11 cellular contexts compared by ENCODE assay signal in the genomic region with DNA sequence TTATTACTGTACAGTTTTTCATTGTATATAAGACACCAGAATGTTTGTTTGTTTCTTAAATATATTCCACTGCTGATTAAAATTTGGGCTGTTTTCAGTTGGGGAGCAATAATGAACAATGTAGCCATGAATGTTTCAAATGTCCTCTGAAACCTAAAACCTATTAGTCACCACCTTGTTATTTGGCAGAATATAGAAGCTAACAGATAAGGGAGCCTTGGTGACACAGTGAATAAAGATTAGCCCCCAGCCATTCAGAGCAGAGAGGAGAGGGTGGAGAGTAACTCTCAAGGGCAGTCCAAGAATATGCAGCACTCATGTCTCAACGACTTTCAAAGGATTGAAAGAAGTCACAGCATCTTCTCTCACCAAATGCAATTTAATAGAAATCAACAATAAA. TPM values are rescaled to one million over a fixed set of nuclear protein-coding genes. Genes with fewer than 3 reads are reported as not detected.
DNase-seq lines count a peak whose midpoint lies in the region; ATAC-seq and TF ChIP-seq lines count a peak whose summit lies in the region.
"Had no signal": no experiment of that assay in that cellular context is flagged by ENCODE, and none has a peak within 500 bp of the region (broad histone marks: within the 10 kb centered on the region; RNA-seq: fewer than 3 reads in every experiment).

No MANE protein-coding gene starts in this region.

- no peak for ATAC-seq in GM18505 (IDR thresholded peaks at IDR 0.05; ENCODE audit: unreplicated experiment)
- no peak for ATAC-seq in GM21737 (IDR thresholded peaks at IDR 0.05; ENCODE audit: unreplicated experiment)
- ATAC-seq in GM21786 (IDR thresholded peaks at IDR 0.05; ENCODE audit: unreplicated experiment) = no peak

- peak; percentile 70 for DNase-seq in GM03348 (ENCODE audit: low spot score)
- DNase-seq in RPMI7951 (ENCODE audit: low read depth) = peak; percentile 93
- peak; percentile 87 for DNase-seq in fibroblast of pulmonary artery (ENCODE audit: low read depth)
- DNase-seq in retinal pigment epithelial cell (ENCODE audit: low read depth) = peak; percentile 64
- no peak for DNase-seq in stimulated activated CD4-positive, alpha-beta T cell treated with anti-CD3 and anti-CD28 coated beads, Interleukin-2, amount 100 ng/mL, for 24 hours
- DNase-seq: activated CD4-positive, alpha-beta memory T cell treated with anti-CD3 and anti-CD28 coated beads for 36 hours; immature natural killer cell; NK-92 treated with Interleukin-12 subunit alpha and Interleukin-12 subunit beta, amount 100 ng/mL, for 24 hours had no signal

- H3K4me3 ChIP-seq in fibroblast of pulmonary artery (replicated peaks; ENCODE audit: low read depth, low read length) (no peak overlapping the region), retinal pigment epithelial cell (ENCODE audit: low read length) (no peak overlapping the region)

- TF ChIP-seq CTCF in fibroblast of pulmonary artery (IDR thresholded peaks at IDR 0.05; ENCODE audit: low read length, missing control alignments) (no peak), retinal pigment epithelial cell (conservative IDR thresholded peaks at IDR 0.05; ENCODE audit: low read depth, low read length) (no peak)

- TF ChIP-seq POLR2A in GM18505 (IDR thresholded peaks at IDR 0.05; ENCODE audit: borderline replicate concordance, extremely low read depth, insufficient read depth, insufficient read length) = no peak

RNA-seq across cellular contexts. Expression of gene ATP8B1, which starts 43.1 kb away (rescaled TPM):
- total RNA-seq in RPMI7951 (2014; rRNA removed; shearing (Covaris generic)) = 12.5 TPM in 2 replicates
- total RNA-seq: activated CD4-positive, alpha-beta memory T cell treated with anti-CD3 and anti-CD28 coated beads for 36 hours had no signal

Comparison
In these comparisons a context has a peak if more than half of its experiments do, and no peak if none do; other contexts are left out.
1. DNase-seq: peak in GM03348 (single experiment), RPMI7951 (single experiment), fibroblast of pulmonary artery (single experiment) and retinal pigment epithelial cell (single experiment); none in stimulated activated CD4-positive, alpha-beta T cell treated with anti-CD3 and anti-CD28 coated beads, Interleukin-2, amount 100 ng/mL, for 24 hours (0 of 2).